ENCODE assay signal across 20 cellular contexts in genomic region chr18:57445488-57446319, GRCh38. TPM values are rescaled to one million over a fixed set of nuclear protein-coding genes. Genes with fewer than 3 reads are reported as not detected.
DNase-seq lines count a peak whose midpoint lies in the region; ATAC-seq, FAIRE-seq and TF ChIP-seq lines count a peak whose summit lies in the region.
"Had no signal": no experiment of that assay in that cellular context is flagged by ENCODE, and none has a peak within 500 bp of the region (broad histone marks: within the 10 kb centered on the region; RNA-seq: fewer than 3 reads in every experiment).

No MANE protein-coding gene starts in this region.

- DNase-seq in A549 (ENCODE audit: low read depth in 1 of 2, low spot score in 1 of 2) = peak in 1 of 2 experiments; percentile 53
- peak; percentile 25 for DNase-seq in Calu3
- DNase-seq in NCI-H510A treated with DMSO at 0.1 percent for 48 hours (lab: John Stamatoyannopoulos, UW) = peak; percentile 48
- peak; percentile 50 for DNase-seq in esophagus muscularis mucosa (ENCODE audit: extremely low spot score)
- no peak for DNase-seq in C1 segment of cervical spinal cord (lab: John Stamatoyannopoulos, UW)
- no peak for DNase-seq in urothelium cell line (ENCODE audit: low spot score)
- DNase-seq in natural killer cell = no peak
- DNase-seq: activated naive CD4-positive, alpha-beta T cell; activated T-cell treated with anti-CD3 and anti-CD28 coated beads, Interleukin-2, amount 50 U/mL, for 24 hours; CD8-positive, alpha-beta memory T cell; central memory CD4-positive, alpha-beta T cell; left ventricle myocardium superior; MV-4-11; stimulated activated CD4-positive, alpha-beta T cell treated with anti-CD3 and anti-CD28 coated beads, Interleukin-4, amount 100 ng/mL, for 1 hour; stimulated activated naive CD8-positive, alpha-beta T cell treated with anti-CD3 and anti-CD28 coated beads, Interleukin-15, Interleukin-2, amounts not matched to agents 100 U/mL and 50 U/mL, for 24 hours; T1000; thyroid gland had no signal

- H3K4me1 Mint-ChIP-seq in Calu3 (ENCODE audit: low read depth, unreplicated experiment) = peaks cover 92% of the 10 kb centered on the region
- no peaks in the 10 kb centered on the region for H3K4me1 Mint-ChIP-seq in natural killer cell

- peak overlapping the region; percentile 56 to 67 for H3K27ac ChIP-seq in A549
- H3K27ac ChIP-seq in esophagus muscularis mucosa (replicated peaks in 1 of 4) = no peak overlapping the region
- H3K27ac ChIP-seq: HL-60, RWPE1, thyroid gland had no signal

- no peaks in the 10 kb centered on the region for H3K9me3 ChIP-seq in A549
- H3K9me3 ChIP-seq in esophagus muscularis mucosa = no peaks in the 10 kb centered on the region
- H3K9me3 ChIP-seq: thyroid gland had no signal

- CTCF ChIA-PET in A549 (lab: Yijun Ruan, JAX) (interaction anchor here (0.6 to 1.6 kb wide), 13 partner anchors 9 to 739 kb away, joined by 3 to 6 read pairs (median 3); no protein-coding TSS in a partner anchor), Calu3 (lab: Charles Lee) (no interaction called here)

- peaks cover 98% of the 10 kb centered on the region for H3K36me3 Mint-ChIP-seq in Calu3 (ENCODE audit: insufficient read depth, unreplicated experiment)
- no peaks in the 10 kb centered on the region for H3K36me3 Mint-ChIP-seq in natural killer cell
- H3K36me3 Mint-ChIP-seq: CD8-positive, alpha-beta memory T cell had no signal

- TF ChIP-seq CTCF in A549 (IDR thresholded peaks at IDR 0.05) = no peak
- no peak for TF ChIP-seq CTCF in Calu3 (IDR thresholded peaks at IDR 0.05; ENCODE audit: unreplicated experiment)
- TF ChIP-seq CTCF in esophagus muscularis mucosa (IDR thresholded peaks at IDR 0.05) = no peak
- no peak for TF ChIP-seq CTCF in natural killer cell (IDR thresholded peaks at IDR 0.05)

- intact Hi-C loops in Calu3 (cut with micrococcal nuclease; ENCODE audit: unreplicated experiment) (loop anchor here (5.0 to 10.0 kb wide), 4 partner anchors 117 to 701 kb away; partner anchors contain the start of gene BOD1L2), esophagus muscularis mucosa (cut with DNase I) (no loop called here), natural killer cell (cut with micrococcal nuclease) (no loop called here)

- H3K27ac Mint-ChIP-seq in Calu3 (ENCODE audit: unreplicated experiment) = peak overlapping the region; percentile 79
- no peak overlapping the region for H3K27ac Mint-ChIP-seq in natural killer cell
- H3K27ac Mint-ChIP-seq: activated T-cell treated with anti-CD3 and anti-CD28 coated beads, Interleukin-2, amount 50 U/mL, for 24 hours; CD8-positive, alpha-beta memory T cell had no signal

- H3K4me3 Mint-ChIP-seq in Calu3 (ENCODE audit: low read depth, unreplicated experiment) = peak overlapping the region; percentile 96
- no peak overlapping the region for H3K4me3 Mint-ChIP-seq in natural killer cell
- H3K4me3 Mint-ChIP-seq: activated T-cell treated with anti-CD3 and anti-CD28 coated beads, Interleukin-2, amount 50 U/mL, for 24 hours; CD8-positive, alpha-beta memory T cell had no signal

- no peak for TF ChIP-seq RAD21 in A549 (conservative IDR thresholded peaks at IDR 0.05 in 1 of 2, IDR thresholded peaks at IDR 0.05 in 1 of 2)

- peaks cover 0 to 97% (median 30%) of the 10 kb centered on the region in 4 donors for H3K27me3 ChIP-seq in esophagus muscularis mucosa

- FAIRE-seq in A549 (lab: Jason Lieb, UNC) (no peak), urothelium cell line (lab: Jason Lieb, UNC) (no peak)

- POLR2A ChIA-PET in A549 (lab: Yijun Ruan, JAX) = no interaction called here

- H3K36me3 ChIP-seq in esophagus muscularis mucosa = no peaks in the 10 kb centered on the region
- H3K36me3 ChIP-seq: thyroid gland had no signal

- WGBS in A549 (ENCODE audit: missing lambda C conversion rate) = 37% methylated on average over 5 of the region's 8 CpGs
- 66% methylated on average over 6 of the region's 8 CpGs for WGBS in esophagus muscularis mucosa

- H3K4me2 ChIP-seq in A549 = peak overlapping the region; percentile 56
- H3K4me2 ChIP-seq: smooth muscle cell had no signal

- peaks cover 37% of the 10 kb centered on the region for H3K4me1 ChIP-seq in A549
- H3K4me1 ChIP-seq in esophagus muscularis mucosa = peaks cover 3 to 11% (median 10%) of the 10 kb centered on the region in 4 donors

- H3K9me3 Mint-ChIP-seq in Calu3 (ENCODE audit: low read depth, unreplicated experiment) (no peaks in the 10 kb centered on the region), natural killer cell (peaks cover 0 to 5% of the 10 kb centered on the region in 2 donors)
- H3K9me3 Mint-ChIP-seq: activated T-cell treated with anti-CD3 and anti-CD28 coated beads, Interleukin-2, amount 50 U/mL, for 24 hours had no signal

- H3K27me3 Mint-ChIP-seq in Calu3 (ENCODE audit: unreplicated experiment) = no peaks in the 10 kb centered on the region
- H3K27me3 Mint-ChIP-seq in natural killer cell (ENCODE audit: low read depth in 2 of 2) = peaks cover 45 to 52% of the 10 kb centered on the region in 2 donors

- ATAC-seq in A549 = peak; percentile 72 to 73
- no peak for ATAC-seq in natural killer cell
- ATAC-seq: left ventricle myocardium superior; stimulated activated naive CD8-positive, alpha-beta T cell treated with anti-CD3 and anti-CD28 coated beads, Interleukin-15, Interleukin-2, amounts not matched to agents 100 U/mL and 50 U/mL, for 24 hours had no signal

- TF ChIP-seq POLR2A in A549 (IDR thresholded peaks at IDR 0.05; ENCODE audit: low read length) (no peak), esophagus muscularis mucosa (IDR thresholded peaks at IDR 0.05; ENCODE audit: low read depth) (no peak)

- peak in 1 of 2 experiments; percentile 17; a peak in 1 of 5 replicates for TF ChIP-seq EP300 in A549 (IDR thresholded peaks at IDR 0.05)
- no peak for TF ChIP-seq EP300 in esophagus muscularis mucosa (IDR thresholded peaks at IDR 0.05)

- no peak overlapping the region for H3K4me3 ChIP-seq in A549
- H3K4me3 ChIP-seq in esophagus muscularis mucosa = no peak overlapping the region
- H3K4me3 ChIP-seq: smooth muscle cell, thyroid gland had no signal

- no TSS peak for BruUV-seq in Calu3 (replicated peaks; lab: Mats Ljungman, UMichigan)

TF ChIP-seq in A549, 52 proteins besides CTCF, POLR2A, EP300 and RAD21:
- TF ChIP-seq HES2 (IDR thresholded peaks at IDR 0.05) (peak; percentile 52; the same call in 1 of the 2 replicates), RNF2 (IDR thresholded peaks at IDR 0.05; ENCODE audit: borderline replicate concordance, low read depth) (no peak), JUNB (IDR thresholded peaks at IDR 0.05) (0 out of 2 replicates have a peak, but pooled peaks have one; percentile 31), CEBPB (IDR thresholded peaks at IDR 0.05) (peak; percentile 78 to 90), MAFK (IDR thresholded peaks at IDR 0.05; ENCODE audit: partially characterized antibody) (peak; percentile 86), SMC3 (IDR thresholded peaks at IDR 0.05) (no peak), MAX (IDR thresholded peaks at IDR 0.05) (no peak), EHMT2 (IDR thresholded peaks at IDR 0.05; ENCODE audit: low read depth) (no peak), JUN (IDR thresholded peaks at IDR 0.05) (peak in 1 of 2 experiments; percentile 42; a peak in 2 of 5 replicates), FOSL2 (IDR thresholded peaks at IDR 0.05) (no peak), FOSL2 (CRISPR knock-in tag; IDR thresholded peaks at IDR 0.05) (peak; percentile 36; the same call in 1 of the 2 replicates), NFE2L2 (conservative IDR thresholded peaks at IDR 0.05; ENCODE audit: low read length) (peak; percentile 56; the same call in 1 of the 2 replicates)
TF ChIP-seq in A549: peak in this region for 7.

RNA-seq across cellular contexts. Expression of gene ONECUT2, which starts 10.5 kb away (rescaled TPM):
- 0.62 and 0.73 TPM in 2 replicates for polyA plus RNA-seq in A549 (2011; rRNA removed)
- polyA plus RNA-seq in A549 (2012; cell fraction: cytosol; rRNA removed) = 0.08 and 0.10 TPM in 2 replicates
- 0.16 and 0.19 TPM in 2 replicates for polyA plus RNA-seq in A549 (2012; cell fraction: nucleus; rRNA removed)
- polyA plus RNA-seq in A549 (2017; fragmentation: RNase III; extraction: RNeasy Plus Mini Kit Qiagen cat#74134 plus additional on column Dnase treatment) = 0.32 to 0.47 TPM (median 0.45 TPM) in 3 replicates
- 0.91 and 1.6 TPM in 2 replicates for polyA minus RNA-seq in A549 (2011; rRNA and poly(A)+ RNA removed)
- total RNA-seq in Calu3 (2022) = 182 and 209 TPM in 2 replicates
- total RNA-seq in esophagus muscularis mucosa = under 1 TPM in 3 of 4 donors, not detected in 1; under 0.01 to 0.06 (median under 0.01) TPM
- not detected for total RNA-seq in natural killer cell
- total RNA-seq: CD8-positive, alpha-beta memory T cell had no signal
- polyA plus RNA-seq: CD8-positive, alpha-beta memory T cell; smooth muscle cell had no signal

Comparison
In these comparisons a context has a peak if more than half of its experiments do, and no peak if none do; other contexts are left out.
1. ATAC-seq: peak in A549 (2 of 2); none in natural killer cell (0 of 3).
2. DNase-seq: peak in Calu3 (single experiment), NCI-H510A treated with DMSO at 0.1 percent for 48 hours (single experiment) and esophagus muscularis mucosa (single experiment); none in C1 segment of cervical spinal cord (0 of 14), urothelium cell line (single experiment) and natural killer cell (single experiment).
3. H3K27ac ChIP-seq: peak in A549 (2 of 2); none in esophagus muscularis mucosa (0 of 4).
4. RNA of gene ONECUT2, which starts 10.5 kb away (total RNA-seq): 182 to 209 TPM in Calu3; under 0.01 to 0.06 TPM in esophagus muscularis mucosa and not detected in natural killer cell; every median in the first group is over 100 times any median in the second.